Comparison of ENCODE assay signal across 9 cellular contexts in the genomic region with DNA sequence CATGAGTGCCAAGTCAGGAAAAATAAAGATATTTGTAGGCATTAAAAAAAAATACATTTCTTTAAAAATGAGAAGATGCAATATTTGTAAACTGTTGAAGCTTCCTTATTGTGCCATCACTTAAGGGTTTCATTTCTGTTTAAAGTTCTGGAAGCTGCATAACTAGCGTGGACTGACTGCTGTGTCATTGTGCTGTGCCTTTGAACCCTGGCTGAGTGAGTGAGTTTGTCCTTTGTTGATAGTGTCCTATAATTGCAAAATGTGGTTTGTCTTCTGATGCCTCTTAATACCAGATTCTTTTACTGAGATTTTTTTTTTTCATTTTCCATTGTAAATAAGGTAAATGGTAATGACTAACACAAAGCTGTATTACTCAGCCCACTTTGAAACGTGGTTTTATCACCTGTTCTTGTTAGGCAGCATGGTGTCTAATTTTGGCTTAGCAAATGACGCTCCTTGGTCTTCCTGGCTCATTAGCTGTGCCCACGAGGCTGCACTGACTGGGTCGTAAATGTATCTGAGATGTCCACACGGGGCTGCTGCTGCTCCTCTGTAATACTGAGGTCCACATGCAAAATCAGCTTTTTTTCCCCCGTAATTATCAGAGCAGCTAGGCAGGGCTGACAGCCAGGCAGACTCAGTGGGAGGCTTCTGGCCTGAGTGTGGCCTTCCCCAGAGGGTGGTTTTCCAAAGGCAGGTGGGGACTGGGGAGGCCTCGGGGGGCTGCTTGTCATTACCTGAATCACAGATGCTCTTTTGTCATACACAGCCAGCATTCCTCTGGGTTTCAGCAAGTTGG. TPM values are rescaled to one million over a fixed set of nuclear protein-coding genes. Genes with fewer than 3 reads are reported as not detected.
DNase-seq lines count a peak whose midpoint lies in the region; ATAC-seq and TF ChIP-seq lines count a peak whose summit lies in the region.
"Had no signal": no experiment of that assay in that cellular context is flagged by ENCODE, and none has a peak within 500 bp of the region (broad histone marks: within the 10 kb centered on the region; RNA-seq: fewer than 3 reads in every experiment).

No MANE protein-coding gene starts in this region.

- no peak overlapping the region for H2AFZ ChIP-seq in Loucy (ENCODE audit: low read length)

- no peak for DNase-seq in CD4-positive, alpha-beta T cell
- DNase-seq in iris pigment epithelial cell (ENCODE audit: low read depth) (peak; percentile 28), EL (no peak), sigmoid colon (no peak), putamen (ENCODE audit: low spot score) (no peak)
- DNase-seq in effector CD4-positive, alpha-beta T cell = no peak

- POLR2A ChIA-PET in CD4-positive, alpha-beta T cell (lab: Charles Lee) = no interaction called here

- no peak overlapping the region for H3K4me3 Mint-ChIP-seq in CD4-positive, alpha-beta T cell
- peak overlapping the region; percentile 41 for H3K4me3 Mint-ChIP-seq in activated naive CD4-positive, alpha-beta T cell treated with anti-CD3 and anti-CD28 coated beads, Interleukin-2, amount 50 U/mL, for 24 hours

- H3K9me2 ChIP-seq in Loucy (replicated peaks; ENCODE audit: low read depth, low read length) = no peaks in the 10 kb centered on the region

- ATAC-seq in CD4-positive, alpha-beta T cell (ENCODE audit: poor library complexity) = no peak

- H3F3A ChIP-seq in Loucy (ENCODE audit: low read depth) = no peaks in the 10 kb centered on the region

- H3K27me3 ChIP-seq in CD4-positive, alpha-beta T cell (ENCODE audit: control insufficient read depth, insufficient read depth, low read length) = no peaks in the 10 kb centered on the region
- H3K27me3 ChIP-seq in Loucy (ENCODE audit: insufficient read depth, low read length, poor library complexity, severe bottlenecking) (no peaks in the 10 kb centered on the region), sigmoid colon (no peaks in the 10 kb centered on the region)
- H3K27me3 ChIP-seq: dorsolateral prefrontal cortex had no signal

- peaks cover 76% of the 10 kb centered on the region; the same call in 1 of the 2 replicates for H3K36me3 ChIP-seq in Loucy (ENCODE audit: insufficient read depth, low read length)
- peaks cover 19 to 74% (median 39%) of the 10 kb centered on the region in 4 donors for H3K36me3 ChIP-seq in sigmoid colon

- no peak overlapping the region for H3K27ac ChIP-seq in CD4-positive, alpha-beta T cell (ENCODE audit: low read depth, low read length)
- no peak overlapping the region for H3K27ac ChIP-seq in sigmoid colon

- H3K27ac Mint-ChIP-seq in CD4-positive, alpha-beta T cell = peak overlapping the region; percentile 32
- peak overlapping the region; percentile 92 for H3K27ac Mint-ChIP-seq in activated naive CD4-positive, alpha-beta T cell treated with anti-CD3 and anti-CD28 coated beads, Interleukin-2, amount 50 U/mL, for 24 hours

- intact Hi-C loops in CD4-positive, alpha-beta T cell (cut with DNase I, micrococcal nuclease) = no loop called here
- intact Hi-C loops in sigmoid colon (cut with DNase I) = loop anchor here (5.0 kb wide), 1 partner anchor 206 kb away; no protein-coding TSS in a partner anchor

- 40 to 64% methylated on average over 8 of the region's 8 CpGs for WGBS in sigmoid colon, 2 donors

- H3K9me3 ChIP-seq in CD4-positive, alpha-beta T cell (ENCODE audit: control insufficient read depth, low read length) = no peaks in the 10 kb centered on the region
- H3K9me3 ChIP-seq in Loucy (ENCODE audit: insufficient read depth, low read depth, low read length) (no peaks in the 10 kb centered on the region), sigmoid colon (no peaks in the 10 kb centered on the region)

- CTCF ChIA-PET in CD4-positive, alpha-beta T cell (lab: Charles Lee) = no interaction called here

- H4K20me1 ChIP-seq in Loucy (ENCODE audit: insufficient read depth, low read length, poor library complexity, severe bottlenecking) = no peaks in the 10 kb centered on the region

- peaks cover 71% of the 10 kb centered on the region for H3K36me3 Mint-ChIP-seq in CD4-positive, alpha-beta T cell (ENCODE audit: low read depth)
- peaks cover 17% of the 10 kb centered on the region for H3K36me3 Mint-ChIP-seq in activated naive CD4-positive, alpha-beta T cell treated with anti-CD3 and anti-CD28 coated beads, Interleukin-2, amount 50 U/mL, for 24 hours

- H3K27me3 Mint-ChIP-seq in CD4-positive, alpha-beta T cell = no peaks in the 10 kb centered on the region
- no peaks in the 10 kb centered on the region for H3K27me3 Mint-ChIP-seq in activated naive CD4-positive, alpha-beta T cell treated with anti-CD3 and anti-CD28 coated beads, Interleukin-2, amount 50 U/mL, for 24 hours

- no peaks in the 10 kb centered on the region for H3K9me3 Mint-ChIP-seq in CD4-positive, alpha-beta T cell
- no peaks in the 10 kb centered on the region for H3K9me3 Mint-ChIP-seq in activated naive CD4-positive, alpha-beta T cell treated with anti-CD3 and anti-CD28 coated beads, Interleukin-2, amount 50 U/mL, for 24 hours

- H3K4me1 ChIP-seq in Loucy (ENCODE audit: insufficient read depth, low read length, poor library complexity, severe bottlenecking) (peaks cover 3% of the 10 kb centered on the region), sigmoid colon (no peaks in the 10 kb centered on the region)

- H3K79me2 ChIP-seq in Loucy (ENCODE audit: insufficient read depth, low read length) = peaks cover 23% of the 10 kb centered on the region

- no peak for TF ChIP-seq EP300 in sigmoid colon (IDR thresholded peaks at IDR 0.05)

- H3K4me3 ChIP-seq in Loucy (ENCODE audit: low read length, poor library complexity, severe bottlenecking) (no peak overlapping the region), sigmoid colon (no peak overlapping the region)
- H3K4me3 ChIP-seq: dorsolateral prefrontal cortex had no signal

- TF ChIP-seq CTCF in CD4-positive, alpha-beta T cell (IDR thresholded peaks at IDR 0.05) = no peak
- TF ChIP-seq CTCF in Loucy (conservative IDR thresholded peaks at IDR 0.05; ENCODE audit: low read length) (peak; percentile 45), sigmoid colon (IDR thresholded peaks at IDR 0.05) (no peak)

- peaks cover 14% of the 10 kb centered on the region for H3K4me1 Mint-ChIP-seq in CD4-positive, alpha-beta T cell (ENCODE audit: low read depth)
- H3K4me1 Mint-ChIP-seq in activated naive CD4-positive, alpha-beta T cell treated with anti-CD3 and anti-CD28 coated beads, Interleukin-2, amount 50 U/mL, for 24 hours = peaks cover 41% of the 10 kb centered on the region

- H3K4me2 ChIP-seq in Loucy (ENCODE audit: low read depth, low read length, poor library complexity, severe bottlenecking) = no peak overlapping the region

- H3K9ac ChIP-seq in Loucy (ENCODE audit: low read depth, low read length, poor library complexity, severe bottlenecking) = no peak overlapping the region

- TF ChIP-seq POLR2A in sigmoid colon (IDR thresholded peaks at IDR 0.05) = no peak

RNA-seq across cellular contexts. Expression of gene ZSCAN25, which starts 14.8 kb away (rescaled TPM):
- total RNA-seq in CD4-positive, alpha-beta T cell = 10 to 100 TPM; 41.5 to 44.2 TPM
- total RNA-seq in sigmoid colon = 10 to 100 TPM; 10.7 to 19.9 (median 14.9) TPM
- 1 to 10 TPM; 3.6 to 7.2 (median 3.9) TPM for polyA plus RNA-seq in sigmoid colon

RNA-seq across cellular contexts. Expression of gene TMEM225B, which starts 33.4 kb away (rescaled TPM):
- total RNA-seq in CD4-positive, alpha-beta T cell = 1 to 10 TPM; 1.0 TPM
- total RNA-seq in sigmoid colon = 1 to 10 TPM in 1 of 4 donors, under 1 TPM in 1, not detected in 2; 0.41 to 1.8 TPM
- polyA plus RNA-seq in sigmoid colon = under 1 TPM in 1 of 3 donors, not detected in 2; 0.38 TPM

RNA-seq across cellular contexts. Expression of gene CYP3A5, which starts 48.3 kb away (rescaled TPM):
- not detected for total RNA-seq in CD4-positive, alpha-beta T cell
- 1 to 10 TPM in 3 of 4 donors, under 1 TPM in 1; 0.54 to 7.5 (median 3.4) TPM for total RNA-seq in sigmoid colon
- polyA plus RNA-seq in sigmoid colon = 10 to 100 TPM; 13.2 to 36.1 (median 13.6) TPM
